18 cellular contexts compared by ENCODE assay signal in the genomic region with DNA sequence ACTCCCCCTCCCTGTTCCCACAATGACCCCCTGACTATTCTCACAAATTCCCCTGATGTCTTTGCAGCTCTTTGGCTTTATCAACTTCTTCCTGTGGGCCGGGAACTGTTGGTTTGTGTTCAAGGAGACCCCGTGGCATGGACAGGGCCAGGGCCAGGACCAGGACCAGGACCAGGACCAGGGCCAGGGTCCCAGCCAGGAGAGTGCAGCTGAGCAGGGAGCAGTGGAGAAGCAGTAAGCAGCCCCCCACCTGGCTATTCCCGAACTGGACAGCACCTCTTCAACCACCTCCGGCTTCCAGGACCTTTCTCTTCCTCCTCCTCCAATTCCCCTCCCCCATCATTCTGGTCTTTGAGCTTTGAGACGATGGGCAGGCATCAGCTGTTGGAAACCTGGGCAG. TPM values are rescaled to one million over a fixed set of nuclear protein-coding genes. Genes with fewer than 3 reads are reported as not detected.
A peak's percentile ranks its signal among the peaks of the same experiment; 100 is the strongest.
DNase-seq lines count a peak whose midpoint lies in the region; ATAC-seq and TF ChIP-seq lines count a peak whose summit lies in the region.
"Had no signal": no experiment of that assay in that cellular context is flagged by ENCODE, and none has a peak within 500 bp of the region (broad histone marks: within the 10 kb centered on the region; RNA-seq: fewer than 3 reads in every experiment).

No MANE protein-coding gene starts in this region.

- H3K36me3 ChIP-seq in testis (ENCODE audit: low read depth, missing control alignments): no peaks in the 10 kb centered on the region

- H3K27ac Mint-ChIP-seq in activated CD4-positive, alpha-beta memory T cell treated with anti-CD3 and anti-CD28 coated beads, Interleukin-2, amount 10 ng/mL, durations not matched to agents 7 days and 5 days: no peak overlapping the region
- H3K27ac Mint-ChIP-seq in activated CD4-positive, alpha-beta memory T cell treated with anti-CD3 and anti-CD28 coated beads for 36 hours: no peak overlapping the region
- peak overlapping the region; percentile 43 for H3K27ac Mint-ChIP-seq in activated T-helper 17 cell treated with anti-CD3 and anti-CD28 coated beads, Interleukin-2, amount 50 U/mL, for 72 hours
- H3K27ac Mint-ChIP-seq in activated naive CD8-positive, alpha-beta T cell treated with anti-CD3 and anti-CD28 coated beads, Interleukin-2, amount 50 U/mL, for 24 hours: no peak overlapping the region
- H3K27ac Mint-ChIP-seq: CD4-positive, alpha-beta T cell had no signal

- 77 to 86% methylated on average over 5 of the region's 5 CpGs for WGBS in testis, 2 donors

- DNase-seq in activated CD4-positive, alpha-beta memory T cell treated with anti-CD3 and anti-CD28 coated beads, Interleukin-2, amount 10 ng/mL, durations not matched to agents 7 days and 5 days: peak; percentile 8
- DNase-seq in activated CD4-positive, alpha-beta memory T cell treated with anti-CD3 and anti-CD28 coated beads for 36 hours: no peak
- DNase-seq in islet precursor cell (peak; percentile 39), testis (peak; percentile 6)
- no peak for DNase-seq in activated naive CD8-positive, alpha-beta T cell treated with anti-CD3 and anti-CD28 coated beads, Interleukin-2, amount 50 U/mL, for 24 hours
- DNase-seq: AML-193, DMS79 treated with DMSO at 0.1 percent for 48 hours, GF-D8, GOT3, HCEC 1CT had no signal

- H3K4me1 Mint-ChIP-seq in activated CD4-positive, alpha-beta memory T cell treated with anti-CD3 and anti-CD28 coated beads, Interleukin-2, amount 10 ng/mL, durations not matched to agents 7 days and 5 days: peaks cover 25% of the 10 kb centered on the region
- H3K4me1 Mint-ChIP-seq in activated CD4-positive, alpha-beta memory T cell treated with anti-CD3 and anti-CD28 coated beads for 36 hours (ENCODE audit: low read depth): peaks cover 16% of the 10 kb centered on the region
- peaks cover 14% of the 10 kb centered on the region for H3K4me1 Mint-ChIP-seq in activated T-helper 17 cell treated with anti-CD3 and anti-CD28 coated beads, Interleukin-2, amount 50 U/mL, for 72 hours
- H3K4me1 Mint-ChIP-seq in activated naive CD8-positive, alpha-beta T cell treated with anti-CD3 and anti-CD28 coated beads, Interleukin-2, amount 50 U/mL, for 24 hours: peaks cover 16% of the 10 kb centered on the region

- H3K4me3 ChIP-seq in testis: no peak overlapping the region
- H3K4me3 ChIP-seq: A549 had no signal

- POLR2A ChIA-PET in activated CD4-positive, alpha-beta memory T cell treated with anti-CD3 and anti-CD28 coated beads, Interleukin-2, amount 10 ng/mL, durations not matched to agents 7 days and 5 days (lab: Charles Lee): interaction anchor here (0.6 to 1.7 kb wide), 4 partner anchors 12 to 140 kb away, joined by 3 to 6 read pairs (median 3); a partner anchor contains a TSS
- POLR2A ChIA-PET in activated CD4-positive, alpha-beta memory T cell treated with anti-CD3 and anti-CD28 coated beads for 36 hours (lab: Charles Lee): no interaction called here

- no peak overlapping the region for H3K4me3 Mint-ChIP-seq in activated CD4-positive, alpha-beta memory T cell treated with anti-CD3 and anti-CD28 coated beads, Interleukin-2, amount 10 ng/mL, durations not matched to agents 7 days and 5 days
- no peak overlapping the region for H3K4me3 Mint-ChIP-seq in activated CD4-positive, alpha-beta memory T cell treated with anti-CD3 and anti-CD28 coated beads for 36 hours
- H3K4me3 Mint-ChIP-seq in activated T-helper 17 cell treated with anti-CD3 and anti-CD28 coated beads, Interleukin-2, amount 50 U/mL, for 72 hours: no peak overlapping the region
- H3K4me3 Mint-ChIP-seq in activated naive CD8-positive, alpha-beta T cell treated with anti-CD3 and anti-CD28 coated beads, Interleukin-2, amount 50 U/mL, for 24 hours: no peak overlapping the region
- H3K4me3 Mint-ChIP-seq: CD4-positive, alpha-beta T cell had no signal

- no peaks in the 10 kb centered on the region for H3K9me3 ChIP-seq in testis
- H3K9me3 ChIP-seq: A549, Caco-2 had no signal

- CTCF ChIA-PET in activated CD4-positive, alpha-beta memory T cell treated with anti-CD3 and anti-CD28 coated beads, Interleukin-2, amount 10 ng/mL, durations not matched to agents 7 days and 5 days (lab: Charles Lee): interaction anchor here (1.9 kb wide), 1 partner anchor 11 kb away, joined by 6 read pairs; no protein-coding TSS in a partner anchor
- CTCF ChIA-PET in activated CD4-positive, alpha-beta memory T cell treated with anti-CD3 and anti-CD28 coated beads for 36 hours (lab: Charles Lee): interaction anchor here (1.0 to 1.6 kb wide), 5 partner anchors 11 to 18 kb away, joined by 3 to 6 read pairs (median 5); a partner anchor contains a TSS

- peaks cover 7% of the 10 kb centered on the region for H3K4me1 ChIP-seq in testis
- H3K4me1 ChIP-seq: A549 had no signal

- intact Hi-C loops in activated CD4-positive, alpha-beta memory T cell treated with anti-CD3 and anti-CD28 coated beads for 36 hours (cut with micrococcal nuclease): no loop called here
- intact Hi-C loops in testis (cut with DNase I; ENCODE audit: low total_unique reads): no loop called here

- ATAC-seq in activated T-helper 17 cell treated with anti-CD3 and anti-CD28 coated beads, Interleukin-2, amount 50 U/mL, for 72 hours (replicated peaks): no peak
- no peak for ATAC-seq in GM21717 (IDR thresholded peaks at IDR 0.05; ENCODE audit: unreplicated experiment)
- ATAC-seq in activated naive CD8-positive, alpha-beta T cell treated with anti-CD3 and anti-CD28 coated beads, Interleukin-2, amount 50 U/mL, for 24 hours: no peak
- ATAC-seq: A549 had no signal

- H3K36me3 Mint-ChIP-seq in activated CD4-positive, alpha-beta memory T cell treated with anti-CD3 and anti-CD28 coated beads, Interleukin-2, amount 10 ng/mL, durations not matched to agents 7 days and 5 days (ENCODE audit: low read depth): no peaks in the 10 kb centered on the region
- no peaks in the 10 kb centered on the region for H3K36me3 Mint-ChIP-seq in activated CD4-positive, alpha-beta memory T cell treated with anti-CD3 and anti-CD28 coated beads for 36 hours
- H3K36me3 Mint-ChIP-seq in activated T-helper 17 cell treated with anti-CD3 and anti-CD28 coated beads, Interleukin-2, amount 50 U/mL, for 72 hours (ENCODE audit: low read depth): no peaks in the 10 kb centered on the region
- H3K36me3 Mint-ChIP-seq in activated naive CD8-positive, alpha-beta T cell treated with anti-CD3 and anti-CD28 coated beads, Interleukin-2, amount 50 U/mL, for 24 hours (ENCODE audit: low read depth): no peaks in the 10 kb centered on the region

- TF ChIP-seq POLR2A in testis (IDR thresholded peaks at IDR 0.05): no peak

- no peaks in the 10 kb centered on the region for H3K9me3 Mint-ChIP-seq in activated CD4-positive, alpha-beta memory T cell treated with anti-CD3 and anti-CD28 coated beads, Interleukin-2, amount 10 ng/mL, durations not matched to agents 7 days and 5 days
- no peaks in the 10 kb centered on the region for H3K9me3 Mint-ChIP-seq in activated CD4-positive, alpha-beta memory T cell treated with anti-CD3 and anti-CD28 coated beads for 36 hours
- H3K9me3 Mint-ChIP-seq in activated T-helper 17 cell treated with anti-CD3 and anti-CD28 coated beads, Interleukin-2, amount 50 U/mL, for 72 hours: no peaks in the 10 kb centered on the region
- no peaks in the 10 kb centered on the region for H3K9me3 Mint-ChIP-seq in activated naive CD8-positive, alpha-beta T cell treated with anti-CD3 and anti-CD28 coated beads, Interleukin-2, amount 50 U/mL, for 24 hours
- H3K9me3 Mint-ChIP-seq: CD4-positive, alpha-beta T cell had no signal

- H3K27ac ChIP-seq in testis: no peak overlapping the region
- H3K27ac ChIP-seq: 22Rv1, A549, C4-2B had no signal

- H3K27me3 ChIP-seq in testis: no peaks in the 10 kb centered on the region

- peaks cover 35% of the 10 kb centered on the region for H3K27me3 Mint-ChIP-seq in activated CD4-positive, alpha-beta memory T cell treated with anti-CD3 and anti-CD28 coated beads, Interleukin-2, amount 10 ng/mL, durations not matched to agents 7 days and 5 days
- peaks cover 10% of the 10 kb centered on the region for H3K27me3 Mint-ChIP-seq in activated CD4-positive, alpha-beta memory T cell treated with anti-CD3 and anti-CD28 coated beads for 36 hours
- H3K27me3 Mint-ChIP-seq in activated T-helper 17 cell treated with anti-CD3 and anti-CD28 coated beads, Interleukin-2, amount 50 U/mL, for 72 hours: peaks cover 10% of the 10 kb centered on the region
- peaks cover 25% of the 10 kb centered on the region for H3K27me3 Mint-ChIP-seq in activated naive CD8-positive, alpha-beta T cell treated with anti-CD3 and anti-CD28 coated beads, Interleukin-2, amount 50 U/mL, for 24 hours

- no peak for TF ChIP-seq CTCF in testis (IDR thresholded peaks at IDR 0.05)

RNA-seq across cellular contexts. Expression of a gene that starts 4.4 kb away (rescaled TPM):
- 1 to 10 TPM; 7.0 to 7.6 TPM for total RNA-seq in activated CD4-positive, alpha-beta memory T cell treated with anti-CD3 and anti-CD28 coated beads, Interleukin-2, amount 10 ng/mL, durations not matched to agents 7 days and 5 days
- total RNA-seq in activated CD4-positive, alpha-beta memory T cell treated with anti-CD3 and anti-CD28 coated beads for 36 hours: 10 to 100 TPM; 10.7 to 11.1 TPM
- total RNA-seq in activated T-helper 17 cell treated with anti-CD3 and anti-CD28 coated beads, Interleukin-2, amount 50 U/mL, for 72 hours: 10 to 100 TPM; 14.5 to 15.3 TPM
- total RNA-seq in testis: 10 to 100 TPM; 40.9 to 55.2 TPM
- polyA plus RNA-seq in testis (ENCODE audit: insufficient read depth, low read depth, low replicate concordance): 28.7 TPM

RNA-seq across cellular contexts. Expression of a gene that starts 13.0 kb away (rescaled TPM):
- not detected for total RNA-seq in activated CD4-positive, alpha-beta memory T cell treated with anti-CD3 and anti-CD28 coated beads, Interleukin-2, amount 10 ng/mL, durations not matched to agents 7 days and 5 days
- total RNA-seq in activated CD4-positive, alpha-beta memory T cell treated with anti-CD3 and anti-CD28 coated beads for 36 hours: not detected
- not detected for total RNA-seq in activated T-helper 17 cell treated with anti-CD3 and anti-CD28 coated beads, Interleukin-2, amount 50 U/mL, for 72 hours
- total RNA-seq in testis: 10 to 100 TPM; 46.1 to 67.5 TPM
- 29.7 TPM for polyA plus RNA-seq in testis (ENCODE audit: insufficient read depth, low read depth, low replicate concordance)
- total RNA-seq: CD4-positive, alpha-beta T cell; HT-29 had no signal

RNA-seq across cellular contexts. Expression of a gene that starts 14.6 kb away (rescaled TPM):
- total RNA-seq in activated CD4-positive, alpha-beta memory T cell treated with anti-CD3 and anti-CD28 coated beads, Interleukin-2, amount 10 ng/mL, durations not matched to agents 7 days and 5 days: 10 to 100 TPM; 19.5 to 21.4 TPM
- 1 to 10 TPM; 6.6 to 8.7 TPM for total RNA-seq in activated CD4-positive, alpha-beta memory T cell treated with anti-CD3 and anti-CD28 coated beads for 36 hours
- total RNA-seq in activated T-helper 17 cell treated with anti-CD3 and anti-CD28 coated beads, Interleukin-2, amount 50 U/mL, for 72 hours: 10 to 100 TPM in 1 of 2 donors, 1 to 10 TPM in 1; 7.6 to 19.2 TPM
- 10 to 100 TPM in 1 of 2 donors, 1 to 10 TPM in 1; 8.0 to 11.5 TPM for total RNA-seq in testis
- polyA plus RNA-seq in testis (ENCODE audit: insufficient read depth, low read depth, low replicate concordance): 8.0 TPM

RNA-seq across cellular contexts. Expression of a gene that starts 30.2 kb away (rescaled TPM):
- 1 to 10 TPM; 1.2 to 1.3 TPM for total RNA-seq in activated CD4-positive, alpha-beta memory T cell treated with anti-CD3 and anti-CD28 coated beads, Interleukin-2, amount 10 ng/mL, durations not matched to agents 7 days and 5 days
- 1 to 10 TPM; 1.8 to 2.2 TPM for total RNA-seq in activated CD4-positive, alpha-beta memory T cell treated with anti-CD3 and anti-CD28 coated beads for 36 hours
- total RNA-seq in activated T-helper 17 cell treated with anti-CD3 and anti-CD28 coated beads, Interleukin-2, amount 50 U/mL, for 72 hours: 1 to 10 TPM; 1.1 to 1.2 TPM
- total RNA-seq in testis: 1 to 10 TPM; 5.1 to 6.0 TPM
- 6.7 TPM for polyA plus RNA-seq in testis (ENCODE audit: insufficient read depth, low read depth, low replicate concordance)

RNA-seq across cellular contexts. Expression of a gene that starts 53.1 kb away (rescaled TPM):
- total RNA-seq in activated CD4-positive, alpha-beta memory T cell treated with anti-CD3 and anti-CD28 coated beads, Interleukin-2, amount 10 ng/mL, durations not matched to agents 7 days and 5 days: 100 to 1,000 TPM; 170 to 189 TPM
- total RNA-seq in activated CD4-positive, alpha-beta memory T cell treated with anti-CD3 and anti-CD28 coated beads for 36 hours: 100 to 1,000 TPM; 217 to 218 TPM
- 100 to 1,000 TPM; 106 to 198 TPM for total RNA-seq in activated T-helper 17 cell treated with anti-CD3 and anti-CD28 coated beads, Interleukin-2, amount 50 U/mL, for 72 hours
- 10 to 100 TPM; 30.9 to 56.9 TPM for total RNA-seq in testis
- 72.0 TPM for polyA plus RNA-seq in testis (ENCODE audit: insufficient read depth, low read depth, low replicate concordance)

Comparison
In these comparisons a context has a peak if more than half of its experiments do, and no peak if none do; other contexts are left out.
1. DNase-seq: peak in activated CD4-positive, alpha-beta memory T cell treated with anti-CD3 and anti-CD28 coated beads, Interleukin-2, amount 10 ng/mL, durations not matched to agents 7 days and 5 days (single experiment), islet precursor cell (single experiment) and testis (single experiment); none in activated CD4-positive, alpha-beta memory T cell treated with anti-CD3 and anti-CD28 coated beads for 36 hours (single experiment) and activated naive CD8-positive, alpha-beta T cell treated with anti-CD3 and anti-CD28 coated beads, Interleukin-2, amount 50 U/mL, for 24 hours (single experiment).
2. RNA of a gene that starts 13.0 kb away (total RNA-seq): 46.1 to 67.5 TPM in testis; not detected in activated CD4-positive, alpha-beta memory T cell treated with anti-CD3 and anti-CD28 coated beads for 36 hours, not detected in activated CD4-positive, alpha-beta memory T cell treated with anti-CD3 and anti-CD28 coated beads, Interleukin-2, amount 10 ng/mL, durations not matched to agents 7 days and 5 days and not detected in activated T-helper 17 cell treated with anti-CD3 and anti-CD28 coated beads, Interleukin-2, amount 50 U/mL, for 72 hours; every median in the first group is over 10 times any median in the second.